Comparison of ENCODE assay signal across 8 cellular contexts in the genomic region with DNA sequence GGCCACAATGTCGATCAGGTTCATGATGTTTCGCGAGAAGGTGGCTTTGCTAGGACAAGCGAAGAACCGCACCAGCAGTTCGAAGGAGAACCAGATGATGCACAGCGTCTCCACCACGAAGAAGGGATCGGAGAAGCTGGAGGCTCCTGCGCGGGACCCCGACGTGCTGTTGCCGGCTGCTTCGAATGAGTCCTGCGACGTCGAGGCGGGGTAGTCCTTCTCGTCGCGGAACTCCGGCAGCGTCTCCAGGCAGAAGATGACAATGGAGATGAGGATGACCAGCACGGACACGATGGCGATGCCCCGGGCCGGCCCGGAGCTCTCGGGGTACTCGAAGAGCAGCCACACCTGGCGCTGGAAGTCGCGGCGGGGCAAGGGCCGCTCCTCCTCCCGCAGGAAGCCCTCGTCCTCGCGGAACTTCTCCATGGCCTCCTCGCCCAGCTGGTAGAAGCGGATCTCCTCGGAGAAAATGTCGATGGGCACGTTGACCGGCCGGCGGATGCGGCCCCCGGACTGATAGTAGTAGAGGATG. TPM values are rescaled to one million over a fixed set of nuclear protein-coding genes. Genes with fewer than 3 reads are reported as not detected.
DNase-seq lines count a peak whose midpoint lies in the region; ATAC-seq and TF ChIP-seq lines count a peak whose summit lies in the region.

No MANE protein-coding gene starts in this region.

- H3K4me1 ChIP-seq in HUES64 (ENCODE audit: insufficient read depth, low read length) (no peaks in the 10 kb centered on the region), hepatocyte (ENCODE audit: insufficient read depth) (no peaks in the 10 kb centered on the region)

- no peaks in the 10 kb centered on the region for H4K20me1 ChIP-seq in hepatocyte (ENCODE audit: insufficient read depth, poor library complexity, severe bottlenecking)

- TF ChIP-seq CTCF in hepatocyte (IDR thresholded peaks at IDR 0.05; ENCODE audit: poor library complexity), result no peak

- H3K27me3 ChIP-seq in HUES64 (ENCODE audit: insufficient read depth, low read length), result peaks cover 89% of the 10 kb centered on the region
- H3K27me3 ChIP-seq in hepatocyte, result peaks cover 79% of the 10 kb centered on the region

- ATAC-seq in HG02759 (IDR thresholded peaks at IDR 0.05; ENCODE audit: unreplicated experiment), result no peak

- H3K4me2 ChIP-seq in hepatocyte, result peak overlapping the region; percentile 98

- no peaks in the 10 kb centered on the region for H3K79me2 ChIP-seq in hepatocyte

- H3K9me2 ChIP-seq in hepatocyte (replicated peaks; ENCODE audit: insufficient read depth), result no peaks in the 10 kb centered on the region

- peak overlapping the region; percentile 71 for H2AFZ ChIP-seq in hepatocyte

- peak overlapping the region; percentile 55; the same call in 1 of the 2 replicates for H3K9ac ChIP-seq in HUES64 (ENCODE audit: low read depth, low read length)

- WGBS in HUES64, result 49% methylated on average over 51 of the region's 51 CpGs
- WGBS in hepatocyte (ENCODE audit: low lambda C conversion rate, missing lambda C conversion rate), result 52% methylated on average over 45 of the region's 51 CpGs

- H3K36me3 ChIP-seq in HUES64 (ENCODE audit: insufficient read depth, low read length) (no peaks in the 10 kb centered on the region), hepatocyte (replicated peaks; ENCODE audit: insufficient read depth, low read depth) (no peaks in the 10 kb centered on the region)

- peak; percentile 83 for DNase-seq in activated CD8-positive, alpha-beta memory T cell treated with anti-CD3 and anti-CD28 coated beads, Interleukin-2, amount 50 U/mL, for 48 hours
- DNase-seq in hepatocyte (ENCODE audit: low spot score) (no peak), NCI-H226 (no peak), HK-2 (ENCODE audit: unreplicated experiment) (no peak), kidney glomerular epithelial cell (lab: John Stamatoyannopoulos, UW) (no peak)
- DNase-seq in stimulated activated CD4-positive, alpha-beta T cell treated with anti-CD3 and anti-CD28 coated beads, Interleukin-1b, Interleukin-23, amount 100 ng/mL, for 48 hours, result peak; percentile 29

- H3K4me3 ChIP-seq in HUES64 (ENCODE audit: low read length), result peak overlapping the region; percentile 61
- H3K4me3 ChIP-seq in hepatocyte, result no peak overlapping the region

- H3K9me3 ChIP-seq in HUES64 (ENCODE audit: insufficient read depth, low read depth, low read length), result peaks cover 5% of the 10 kb centered on the region; the same call in 1 of the 2 replicates
- no peaks in the 10 kb centered on the region for H3K9me3 ChIP-seq in hepatocyte (ENCODE audit: low read depth)

- H3K27ac ChIP-seq in HUES64 (ENCODE audit: low read depth, low read length) (no peak overlapping the region), hepatocyte (no peak overlapping the region)

RNA-seq across cellular contexts. Expression of gene KCNA3, which starts 0.9 kb away (rescaled TPM):
- polyA plus RNA-seq in HUES64 (2013, experiment 1 of 2), result 0.45 TPM
- polyA plus RNA-seq in HUES64 (2013, experiment 2 of 2), result 0.32 TPM
- 0.20 and 0.43 TPM in 2 replicates for total RNA-seq in hepatocyte
- not detected in 2 replicates for polyA plus RNA-seq in hepatocyte

Comparison
In these comparisons a context has a peak if more than half of its experiments do, and no peak if none do; other contexts are left out.
1. DNase-seq: peak in activated CD8-positive, alpha-beta memory T cell treated with anti-CD3 and anti-CD28 coated beads, Interleukin-2, amount 50 U/mL, for 48 hours (single experiment) and stimulated activated CD4-positive, alpha-beta T cell treated with anti-CD3 and anti-CD28 coated beads, Interleukin-1b, Interleukin-23, amount 100 ng/mL, for 48 hours (single experiment); none in hepatocyte (single experiment), NCI-H226 (single experiment), HK-2 (single experiment) and kidney glomerular epithelial cell (single experiment).